ENCODE assay signal across 8 cellular contexts in genomic region chr11:111603633-111604130, GRCh38. TPM values are rescaled to one million over a fixed set of nuclear protein-coding genes. Genes with fewer than 3 reads are reported as not detected.
DNase-seq lines count a peak whose midpoint lies in the region; FAIRE-seq and TF ChIP-seq lines count a peak whose summit lies in the region.

No MANE protein-coding gene starts in this region.

- FAIRE-seq in keratinocyte (lab: Jason Lieb, UNC) = no peak

- TF ChIP-seq POLR2A in suprapubic skin (IDR thresholded peaks at IDR 0.05) = no peak

- peaks cover 25% of the 10 kb centered on the region for H3K4me1 Mint-ChIP-seq in T-helper 2 cell treated with Interferon-gamma antibody and Interleukin-4, amounts not matched to agents 5 μg/mL and 100 μg/mL, for 36 hours (ENCODE audit: low read depth)
- H3K4me1 Mint-ChIP-seq in activated naive CD8-positive, alpha-beta T cell treated with anti-CD3 and anti-CD28 coated beads for 36 hours = peaks cover 29% of the 10 kb centered on the region

- TF ChIP-seq CTCF in keratinocyte (optimal IDR thresholded peaks at IDR 0.05 in 1 of 3, IDR thresholded peaks at IDR 0.05 in 1 of 3, conservative IDR thresholded peaks at IDR 0.05 in 1 of 3; ENCODE audit: extremely low read depth in 1 of 3, insufficient read depth in 2 of 3, low read length in 3 of 3) (no peak), suprapubic skin (IDR thresholded peaks at IDR 0.05) (no peak)

- peak overlapping the region; percentile 95 for H3K9ac ChIP-seq in keratinocyte (ENCODE audit: control insufficient read depth, extremely low read depth, insufficient read depth, low read length)

- no peaks in the 10 kb centered on the region for H3K27me3 Mint-ChIP-seq in T-helper 2 cell treated with Interferon-gamma antibody and Interleukin-4, amounts not matched to agents 5 μg/mL and 100 μg/mL, for 36 hours (ENCODE audit: low read depth)
- peaks cover 3% of the 10 kb centered on the region for H3K27me3 Mint-ChIP-seq in activated naive CD8-positive, alpha-beta T cell treated with anti-CD3 and anti-CD28 coated beads for 36 hours

- H3K9me3 Mint-ChIP-seq in T-helper 2 cell treated with Interferon-gamma antibody and Interleukin-4, amounts not matched to agents 5 μg/mL and 100 μg/mL, for 36 hours = no peaks in the 10 kb centered on the region
- no peaks in the 10 kb centered on the region for H3K9me3 Mint-ChIP-seq in activated naive CD8-positive, alpha-beta T cell treated with anti-CD3 and anti-CD28 coated beads for 36 hours

- H4K20me1 ChIP-seq in keratinocyte (ENCODE audit: control insufficient read depth, extremely low read depth, insufficient read depth, low read length) = no peaks in the 10 kb centered on the region

- peak overlapping the region; percentile 5 for H2AFZ ChIP-seq in keratinocyte (ENCODE audit: control insufficient read depth, low read length)

- H3K27me3 ChIP-seq in keratinocyte (ENCODE audit: control insufficient read depth, extremely low read depth, insufficient read depth, low read length) (no peaks in the 10 kb centered on the region), suprapubic skin (no peaks in the 10 kb centered on the region)

- H3K4me2 ChIP-seq in keratinocyte (ENCODE audit: control insufficient read depth, extremely low read depth, insufficient read depth, low read depth, low read length) = peak overlapping the region; percentile 83

- DNase-seq in T-helper 2 cell treated with Interferon-gamma antibody and Interleukin-4, amounts not matched to agents 5 μg/mL and 100 μg/mL, for 36 hours (ENCODE audit: low spot score) = no peak
- DNase-seq in T-helper 2 cell = no peak
- no peak for DNase-seq in activated naive CD8-positive, alpha-beta T cell treated with anti-CD3 and anti-CD28 coated beads for 36 hours
- DNase-seq in keratinocyte (ENCODE audit: low read depth, low spot score) = no peak
- no peak for DNase-seq in suprapubic skin (ENCODE audit: low spot score in 2 of 2)
- no peak for DNase-seq in iPS-NIHi7 (ENCODE audit: extremely low spot score)
- no peak for DNase-seq in NCI-H774 (lab: John Stamatoyannopoulos, UW)
- no peak for DNase-seq in activated CD8-positive, alpha-beta memory T cell treated with anti-CD3 and anti-CD28 coated beads, Interleukin-2, amount 50 U/mL, for 4 hours

- peak overlapping the region; percentile 98 for H3K4me3 Mint-ChIP-seq in T-helper 2 cell treated with Interferon-gamma antibody and Interleukin-4, amounts not matched to agents 5 μg/mL and 100 μg/mL, for 36 hours
- peak overlapping the region; percentile 87 for H3K4me3 Mint-ChIP-seq in activated naive CD8-positive, alpha-beta T cell treated with anti-CD3 and anti-CD28 coated beads for 36 hours

- no peaks in the 10 kb centered on the region for H3K36me3 ChIP-seq in keratinocyte (ENCODE audit: control insufficient read depth in 2 of 2, extremely low read depth in 1 of 2, insufficient read depth in 2 of 2, low read length in 2 of 2)
- H3K36me3 ChIP-seq in suprapubic skin = no peaks in the 10 kb centered on the region

- H3K27ac ChIP-seq in keratinocyte (ENCODE audit: control insufficient read depth, insufficient read depth, low read length) (peak overlapping the region; percentile 92), suprapubic skin (peak overlapping the region; percentile 97)

- H3K9me3 ChIP-seq in keratinocyte (ENCODE audit: control insufficient read depth, low read depth, low read length) (no peaks in the 10 kb centered on the region), suprapubic skin (no peaks in the 10 kb centered on the region)

- H3K9me1 ChIP-seq in keratinocyte (ENCODE audit: control insufficient read depth, extremely low read depth, insufficient read depth, low read length) = no peaks in the 10 kb centered on the region

- TF ChIP-seq EP300 in suprapubic skin (IDR thresholded peaks at IDR 0.05) = no peak

- peak overlapping the region; percentile 92 for H3K27ac Mint-ChIP-seq in T-helper 2 cell treated with Interferon-gamma antibody and Interleukin-4, amounts not matched to agents 5 μg/mL and 100 μg/mL, for 36 hours
- H3K27ac Mint-ChIP-seq in activated naive CD8-positive, alpha-beta T cell treated with anti-CD3 and anti-CD28 coated beads for 36 hours = peak overlapping the region; percentile 69

- peaks cover 56% of the 10 kb centered on the region for H3K79me2 ChIP-seq in keratinocyte (ENCODE audit: control insufficient read depth, insufficient read depth, low read length)

- dilution Hi-C loops in keratinocyte (cut with MboI; ENCODE audit: extremely low pct_ligation_motif_present, low sequenced_read_pairs) = no loop called here

- peaks cover 2% of the 10 kb centered on the region for H3K36me3 Mint-ChIP-seq in T-helper 2 cell treated with Interferon-gamma antibody and Interleukin-4, amounts not matched to agents 5 μg/mL and 100 μg/mL, for 36 hours (ENCODE audit: low read depth)
- H3K36me3 Mint-ChIP-seq in activated naive CD8-positive, alpha-beta T cell treated with anti-CD3 and anti-CD28 coated beads for 36 hours = no peaks in the 10 kb centered on the region

- peaks cover 20% of the 10 kb centered on the region for H3K4me1 ChIP-seq in keratinocyte (ENCODE audit: control insufficient read depth, extremely low read depth, insufficient read depth, low read length)
- H3K4me1 ChIP-seq in suprapubic skin = peaks cover 22% of the 10 kb centered on the region

- 11% methylated on average over 7 of the region's 7 CpGs for WGBS in suprapubic skin

- H3K4me3 ChIP-seq in keratinocyte (ENCODE audit: control insufficient read depth in 2 of 3, extremely low read depth in 1 of 3, insufficient read depth in 2 of 3, low read depth in 1 of 3, low read length in 3 of 3) (peak overlapping the region; percentile 72 to 92 (median 87)), suprapubic skin (peak overlapping the region; percentile 94)

RNA-seq across cellular contexts. Expression of gene SIK2, which starts 1.4 kb away (rescaled TPM):
- total RNA-seq in activated naive CD8-positive, alpha-beta T cell treated with anti-CD3 and anti-CD28 coated beads for 36 hours = 1 to 10 TPM; 5.2 to 8.2 TPM
- 10.0 to 12.2 TPM (median 11.9 TPM) in 3 replicates for polyA plus RNA-seq in keratinocyte
- 2.3 TPM for polyA plus RNA-seq in keratinocyte (2011; ENCODE audit: low read depth)
- 6.7 and 10.2 TPM in 2 replicates for polyA plus RNA-seq in keratinocyte (2011; cell fraction: cytosol; rRNA removed)
- 18.1 and 19.3 TPM in 2 replicates for polyA plus RNA-seq in keratinocyte (2011; cell fraction: nucleus; rRNA removed)
- 5.8 and 8.5 TPM in 2 replicates for polyA plus RNA-seq in keratinocyte (2012; ENCODE audit: low replicate concordance)
- 15.6 to 59.7 TPM (median 20.1 TPM) in 3 replicates for polyA minus RNA-seq in keratinocyte
- polyA minus RNA-seq in keratinocyte (2011; cell fraction: cytosol; rRNA and poly(A)+ RNA removed) = 7.5 TPM
- polyA minus RNA-seq in keratinocyte (2011; cell fraction: nucleus; rRNA and poly(A)+ RNA removed) = 12.0 and 25.4 TPM in 2 replicates
- total RNA-seq in suprapubic skin = 10 to 100 TPM; 13.9 to 29.0 (median 25.1) TPM
